In genomic region chr3:195455789-195456188, GRCh38 we compare ENCODE assay signal across 27 cellular contexts.
"Had no signal": no experiment of that assay in that cellular context is flagged by ENCODE, and none has a peak within 500 bp of the region (broad histone marks: within the 10 kb centered on the region; RNA-seq: fewer than 3 reads in every experiment).

No MANE protein-coding gene starts in this region.

- FAIRE-seq: endothelial cell of umbilical vein, kidney had no signal

- H3K79me2 ChIP-seq: hepatocyte had no signal

- H3K27ac Mint-ChIP-seq: memory B cell; nephron; neural progenitor cell; stimulated activated memory B cell treated with anti-CD40 and anti-IgM and Interleukin-4, amounts not matched to agents 10 μg/mL and 1 μg/mL and 100 μg/mL, for 72 hours; stimulated activated naive CD8-positive, alpha-beta T cell treated with anti-CD3 and anti-CD28 coated beads, Interleukin-15, Interleukin-2, amounts not matched to agents 100 ng/mL and 50 ng/mL, for 24 hours had no signal

- H3K27ac ChIP-seq: coronary artery, esophagus muscularis mucosa, foreskin keratinocyte, gastroesophageal sphincter, heart left ventricle, hepatocyte, neural progenitor cell, ovary, psoas muscle, sigmoid colon, suprapubic skin, transverse colon, upper lobe of right lung, uterus had no signal

- H3K4me3 ChIP-seq: coronary artery, esophagus muscularis mucosa, gastroesophageal sphincter, heart left ventricle, hepatocyte, lung, neural progenitor cell, ovary, psoas muscle, sigmoid colon, suprapubic skin, transverse colon, upper lobe of right lung, uterus had no signal

- H3K4me2 ChIP-seq: hepatocyte, neural progenitor cell had no signal

- H2AFZ ChIP-seq: hepatocyte, neural progenitor cell had no signal

- H3K36me3 ChIP-seq: esophagus muscularis mucosa, gastroesophageal sphincter, heart left ventricle, neural progenitor cell, ovary, sigmoid colon, suprapubic skin, transverse colon, upper lobe of right lung, uterus had no signal

- H3K4me1 ChIP-seq: foreskin keratinocyte, gastroesophageal sphincter, psoas muscle, sigmoid colon, uterus had no signal

- H3K9me3 ChIP-seq: esophagus muscularis mucosa, gastroesophageal sphincter, ovary, psoas muscle, sigmoid colon, suprapubic skin, transverse colon, upper lobe of right lung, uterus had no signal

- H3K27me3 ChIP-seq: esophagus muscularis mucosa, foreskin keratinocyte, gastroesophageal sphincter, heart left ventricle, hepatocyte, neural progenitor cell, ovary, sigmoid colon, suprapubic skin, transverse colon, upper lobe of right lung, uterus had no signal

- H3K9ac ChIP-seq: neural progenitor cell had no signal

- H3K4me3 Mint-ChIP-seq: memory B cell; nephron; neural progenitor cell; stimulated activated memory B cell treated with anti-CD40 and anti-IgM and Interleukin-4, amounts not matched to agents 10 μg/mL and 1 μg/mL and 100 μg/mL, for 72 hours; stimulated activated naive CD8-positive, alpha-beta T cell treated with anti-CD3 and anti-CD28 coated beads, Interleukin-15, Interleukin-2, amounts not matched to agents 100 ng/mL and 50 ng/mL, for 24 hours had no signal

- DNase-seq: dermis blood vessel endothelial cell; effector memory CD4-positive, alpha-beta T cell; foreskin keratinocyte; heart left ventricle; kidney; ovary; posterior cingulate gyrus; psoas muscle; right cardiac atrium; sigmoid colon; stimulated activated CD4-positive, alpha-beta T cell treated with anti-CD3 and anti-CD28 coated beads, Interleukin-4, amount 100 ng/mL, for 4 hours; transverse colon; upper lobe of right lung; uterus had no signal

- H3K27me3 Mint-ChIP-seq: stimulated activated memory B cell treated with anti-CD40 and anti-IgM and Interleukin-4, amounts not matched to agents 10 μg/mL and 1 μg/mL and 100 μg/mL, for 72 hours; stimulated activated naive CD8-positive, alpha-beta T cell treated with anti-CD3 and anti-CD28 coated beads, Interleukin-15, Interleukin-2, amounts not matched to agents 100 ng/mL and 50 ng/mL, for 24 hours had no signal

- ATAC-seq: foreskin keratinocyte; gastroesophageal sphincter; heart left ventricle; left lobe of liver; psoas muscle; right cardiac atrium; stimulated activated memory B cell treated with anti-CD40 and anti-IgM and Interleukin-4, amounts not matched to agents 10 μg/mL and 1 μg/mL and 100 μg/mL, for 72 hours; upper lobe of right lung had no signal
